Comparison of ENCODE assay signal across 18 cellular contexts in the genomic region with DNA sequence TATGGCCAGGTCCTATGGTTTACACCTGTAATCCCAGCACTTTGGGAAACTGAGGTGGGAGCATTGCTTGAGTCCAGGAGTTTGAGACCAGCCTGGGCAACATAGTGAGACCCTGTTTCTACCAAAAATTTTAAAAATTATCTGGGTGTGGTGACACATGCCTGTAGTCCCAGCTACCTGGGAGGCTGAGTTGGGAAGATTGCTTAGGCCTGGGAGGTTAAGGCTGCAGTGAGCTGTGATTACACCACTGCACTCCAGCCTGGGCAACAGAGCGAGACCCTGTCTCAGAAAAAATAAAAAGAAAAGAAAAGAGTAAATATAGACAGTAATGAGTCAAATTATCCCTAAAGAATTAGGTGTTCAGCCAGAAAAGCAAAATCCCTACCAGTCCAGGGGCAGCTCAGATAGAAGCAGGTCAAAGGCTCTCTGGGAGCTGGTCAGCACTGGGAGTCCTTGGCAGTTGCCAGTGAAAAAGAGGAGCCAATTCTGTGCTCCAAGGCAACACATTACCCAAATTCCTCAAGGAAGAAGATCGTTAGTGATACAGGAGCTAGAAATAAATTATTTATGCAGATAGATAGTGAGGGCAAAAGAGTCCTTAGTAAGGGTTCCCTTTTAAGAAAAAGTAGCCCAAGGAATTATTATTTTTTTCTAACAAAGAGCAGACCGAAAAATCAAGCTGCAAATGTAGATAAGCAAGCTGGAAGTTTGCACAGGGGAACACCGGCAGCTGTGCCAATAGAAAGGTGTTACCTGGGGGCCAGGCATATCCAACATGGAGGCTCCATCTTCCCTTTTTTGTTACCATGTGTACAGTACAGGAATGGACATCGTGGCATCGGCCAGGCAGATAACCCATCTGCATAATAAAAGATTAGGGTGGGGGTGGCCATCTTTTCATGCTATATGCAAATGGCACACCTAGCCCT.
"Had no signal": no experiment of that assay in that cellular context is flagged by ENCODE, and none has a peak within 500 bp of the region (broad histone marks: within the 10 kb centered on the region; RNA-seq: fewer than 3 reads in every experiment).

No MANE protein-coding gene starts in this region.

- H3K4me1 ChIP-seq: ascending aorta, left lung, right atrium auricular region had no signal

- H3K27ac ChIP-seq: ascending aorta, coronary artery, left lung, right atrium auricular region, suprapubic skin, WERI-Rb-1 had no signal

- ATAC-seq: activated CD4-positive, alpha-beta T cell treated with anti-CD3 and anti-CD28 coated beads for 36 hours; activated CD8-positive, alpha-beta memory T cell treated with anti-CD3 and anti-CD28 coated beads, Interleukin-2, amount 10 ng/mL, durations not matched to agents 7 days and 5 days; left lung; stimulated activated naive CD8-positive, alpha-beta T cell treated with anti-CD3 and anti-CD28 coated beads, Interleukin-15, amount 100 ng/mL, for 72 hours had no signal

- H3K27me3 ChIP-seq: ascending aorta, left lung, right atrium auricular region, suprapubic skin had no signal

- DNase-seq: activated CD4-positive, alpha-beta memory T cell treated with anti-CD3 and anti-CD28 coated beads, Interleukin-2, amount 10 ng/mL, durations not matched to agents 7 days and 5 days; activated CD4-positive, alpha-beta T cell treated with anti-CD3 and anti-CD28 coated beads for 36 hours; activated CD8-positive, alpha-beta memory T cell treated with anti-CD3 and anti-CD28 coated beads, Interleukin-2, amount 10 ng/mL, durations not matched to agents 7 days and 5 days; activated naive CD4-positive, alpha-beta T cell treated with anti-CD3 and anti-CD28 coated beads, Interleukin-2, amount 50 U/mL, for 16 hours; erythroblast; hypothalamus; kidney; left lung; nephron progenitor cell; nucleus accumbens; stimulated activated naive CD8-positive, alpha-beta T cell treated with anti-CD3 and anti-CD28 coated beads, Interleukin-15, amount 100 ng/mL, for 72 hours; T-helper 1 cell; T-helper 9 cell; WERI-Rb-1 had no signal

- H3K4me3 ChIP-seq: ascending aorta, coronary artery, left lung, right atrium auricular region, suprapubic skin had no signal

- H3K36me3 ChIP-seq: ascending aorta, left lung, right atrium auricular region, suprapubic skin, WERI-Rb-1 had no signal

- H3K9me3 ChIP-seq: ascending aorta, left lung, suprapubic skin had no signal
